In the genomic region with DNA sequence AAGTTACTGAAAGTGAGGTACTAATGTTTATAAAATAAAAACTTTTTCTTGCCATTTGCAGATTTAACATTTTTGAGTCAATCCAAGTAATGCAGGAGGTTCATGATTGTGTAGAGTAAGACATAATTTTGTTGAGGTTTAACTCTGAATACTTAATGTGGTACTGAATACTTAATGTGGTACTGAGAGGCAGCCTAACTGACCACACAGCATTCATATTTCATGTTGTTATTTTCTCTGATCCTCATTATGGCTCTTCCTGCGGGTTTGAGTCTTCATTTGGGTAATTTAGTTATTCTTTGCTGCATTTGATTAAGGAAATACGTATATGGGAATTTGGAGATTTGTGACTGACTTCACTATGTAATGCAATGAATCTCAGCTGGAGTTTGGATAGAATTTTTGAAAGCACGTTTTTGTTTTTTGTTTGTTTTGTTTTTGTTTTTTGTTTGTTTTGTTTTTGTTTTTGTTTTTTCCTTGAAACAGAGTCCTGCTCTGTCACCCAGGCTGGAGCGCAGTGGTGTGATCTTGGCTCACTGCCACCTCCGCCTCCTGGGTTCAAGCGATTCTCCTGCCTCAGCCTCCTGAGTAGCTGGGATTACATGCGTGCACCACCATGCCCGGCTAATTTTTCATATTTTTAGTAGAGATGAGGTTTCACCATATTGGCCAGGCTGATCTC, we compare ENCODE assay signal across 10 cellular contexts. TPM values are rescaled to one million over a fixed set of nuclear protein-coding genes. Genes with fewer than 3 reads are reported as not detected.
A peak's percentile ranks its signal among the peaks of the same experiment; 100 is the strongest.
DNase-seq lines count a peak whose midpoint lies in the region; ATAC-seq and TF ChIP-seq lines count a peak whose summit lies in the region.
"Had no signal": no experiment of that assay in that cellular context is flagged by ENCODE, and none has a peak within 500 bp of the region (broad histone marks: within the 10 kb centered on the region; RNA-seq: fewer than 3 reads in every experiment).

No MANE protein-coding gene starts in this region.

- intact Hi-C loops in psoas muscle (cut with DNase I) = loop anchor here in 1 of 2 donors (5.0 kb wide), 2 partner anchors 125 to 245 kb away; no protein-coding TSS in a partner anchor

- H2AFZ ChIP-seq in OCI-LY1 (ENCODE audit: low read length) = no peak overlapping the region

- CTCF ChIA-PET in activated CD8-positive, alpha-beta memory T cell treated with anti-CD3 and anti-CD28 coated beads, Interleukin-2, amount 10 ng/mL, durations not matched to agents 7 days and 5 days (lab: Charles Lee) = interaction anchor here (0.7 to 1.8 kb wide), 5 partner anchors 7 to 244 kb away, joined by 3 to 6 read pairs (median 4); no protein-coding TSS in a partner anchor

- H3K27ac ChIP-seq in OCI-LY1 (ENCODE audit: low read depth, low read length, poor library complexity, severe bottlenecking) (no peak overlapping the region), psoas muscle (no peak overlapping the region)

- peaks cover 47% of the 10 kb centered on the region for H3K4me1 Mint-ChIP-seq in activated CD8-positive, alpha-beta memory T cell treated with anti-CD3 and anti-CD28 coated beads, Interleukin-2, amount 10 ng/mL, durations not matched to agents 7 days and 5 days
- peaks cover 47% of the 10 kb centered on the region for H3K4me1 Mint-ChIP-seq in chondrocyte (ENCODE audit: low read depth)

- H3K9me3 ChIP-seq in OCI-LY1 (ENCODE audit: low read length) (no peaks in the 10 kb centered on the region), psoas muscle (no peaks in the 10 kb centered on the region)

- no peaks in the 10 kb centered on the region for H3F3A ChIP-seq in OCI-LY1 (ENCODE audit: insufficient read depth, low read length)

- H3K4me3 Mint-ChIP-seq in activated CD8-positive, alpha-beta memory T cell treated with anti-CD3 and anti-CD28 coated beads, Interleukin-2, amount 10 ng/mL, durations not matched to agents 7 days and 5 days = peak overlapping the region; percentile 96
- peak overlapping the region; percentile 22 for H3K4me3 Mint-ChIP-seq in chondrocyte (ENCODE audit: unreplicated experiment)

- no peak for ATAC-seq in activated CD8-positive, alpha-beta memory T cell treated with anti-CD3 and anti-CD28 coated beads, Interleukin-2, amount 10 ng/mL, durations not matched to agents 7 days and 5 days
- ATAC-seq in psoas muscle (no peak), GM21423 (IDR thresholded peaks at IDR 0.05; ENCODE audit: unreplicated experiment) (no peak)
- ATAC-seq: Right ventricle myocardium inferior had no signal

- WGBS in psoas muscle, 3 donors = 59 to 70% (median 69%) methylated on average over 8 of the region's 8 CpGs

- H3K9me3 Mint-ChIP-seq in activated CD8-positive, alpha-beta memory T cell treated with anti-CD3 and anti-CD28 coated beads, Interleukin-2, amount 10 ng/mL, durations not matched to agents 7 days and 5 days (ENCODE audit: low read depth) = no peaks in the 10 kb centered on the region
- H3K9me3 Mint-ChIP-seq in chondrocyte (ENCODE audit: low read depth) = no peaks in the 10 kb centered on the region

- H3K4me3 ChIP-seq in OCI-LY1 (ENCODE audit: low read depth, low read length, poor library complexity, severe bottlenecking) (peak overlapping the region; percentile 91), psoas muscle (peak overlapping the region; percentile 9)

- H3K4me1 ChIP-seq in OCI-LY1 (ENCODE audit: insufficient read depth, low read length, severe bottlenecking) (peaks cover 42% of the 10 kb centered on the region), psoas muscle (peaks cover 48% of the 10 kb centered on the region)

- no peaks in the 10 kb centered on the region for H3K27me3 Mint-ChIP-seq in activated CD8-positive, alpha-beta memory T cell treated with anti-CD3 and anti-CD28 coated beads, Interleukin-2, amount 10 ng/mL, durations not matched to agents 7 days and 5 days
- H3K27me3 Mint-ChIP-seq in chondrocyte (ENCODE audit: low read depth) = no peaks in the 10 kb centered on the region

- peak overlapping the region; percentile 75 for H3K4me2 ChIP-seq in OCI-LY1 (ENCODE audit: low read length)

- H3K36me3 ChIP-seq in OCI-LY1 (ENCODE audit: insufficient read depth, low read length) (peaks cover 81% of the 10 kb centered on the region), psoas muscle (ENCODE audit: insufficient read depth in 1 of 2, low read depth in 1 of 2) (peaks cover 4 to 66% of the 10 kb centered on the region in 2 donors)

- DNase-seq in activated CD8-positive, alpha-beta memory T cell treated with anti-CD3 and anti-CD28 coated beads, Interleukin-2, amount 10 ng/mL, durations not matched to agents 7 days and 5 days = no peak
- no peak for DNase-seq in activated CD8-positive, alpha-beta memory T cell treated with anti-CD3 and anti-CD28 coated beads for 24 hours
- no peak for DNase-seq in chondrocyte (ENCODE audit: low spot score)
- DNase-seq in psoas muscle = no peak
- no peak for DNase-seq in NK-92 (lab: John Stamatoyannopoulos, UW; ENCODE audit: unreplicated experiment)
- no peak for DNase-seq in globus pallidus (ENCODE audit: low spot score)
- DNase-seq: NCI-H446 had no signal

- peaks cover 76% of the 10 kb centered on the region for H3K79me2 ChIP-seq in OCI-LY1 (ENCODE audit: insufficient read depth, low read length)

- peak overlapping the region; percentile 39; the same call in 1 of the 2 replicates for H3K9ac ChIP-seq in OCI-LY1 (ENCODE audit: low read length)

- no peaks in the 10 kb centered on the region for H3K27me3 ChIP-seq in OCI-LY1 (ENCODE audit: insufficient read depth, low read length)
- H3K27me3 ChIP-seq in psoas muscle (ENCODE audit: insufficient read depth in 3 of 3, low read length in 2 of 3) = no peaks in the 10 kb centered on the region

- peak overlapping the region; percentile 88 for H3K27ac Mint-ChIP-seq in activated CD8-positive, alpha-beta memory T cell treated with anti-CD3 and anti-CD28 coated beads, Interleukin-2, amount 10 ng/mL, durations not matched to agents 7 days and 5 days
- peak overlapping the region; percentile 50 for H3K27ac Mint-ChIP-seq in chondrocyte (ENCODE audit: unreplicated experiment)

- TF ChIP-seq CTCF in OCI-LY1 (IDR thresholded peaks at IDR 0.05; ENCODE audit: low read length) (no peak), chondrocyte (IDR thresholded peaks at IDR 0.05) (no peak), psoas muscle (IDR thresholded peaks at IDR 0.05) (no peak)

- peaks cover 60% of the 10 kb centered on the region for H3K36me3 Mint-ChIP-seq in activated CD8-positive, alpha-beta memory T cell treated with anti-CD3 and anti-CD28 coated beads, Interleukin-2, amount 10 ng/mL, durations not matched to agents 7 days and 5 days
- H3K36me3 Mint-ChIP-seq in chondrocyte (ENCODE audit: low read depth) = peaks cover 19% of the 10 kb centered on the region

- peaks cover 12% of the 10 kb centered on the region for H4K20me1 ChIP-seq in OCI-LY1 (ENCODE audit: insufficient read depth, low read length)

- H3K9me2 ChIP-seq in OCI-LY1 (ENCODE audit: low read depth, low read length) = no peaks in the 10 kb centered on the region

RNA-seq across cellular contexts. Expression of a gene that starts 3.8 kb away (rescaled TPM):
- 100 to 1,000 TPM; 407 to 541 TPM for total RNA-seq in activated CD8-positive, alpha-beta memory T cell treated with anti-CD3 and anti-CD28 coated beads, Interleukin-2, amount 10 ng/mL, durations not matched to agents 7 days and 5 days
- total RNA-seq in chondrocyte (182 to 262 TPM (median 186 TPM) in 3 replicates), psoas muscle (100 to 1,000 TPM; 145 to 178 (median 157) TPM)
- polyA plus RNA-seq in psoas muscle = 100 to 1,000 TPM in 1 of 3 donors, 10 to 100 TPM in 2; 50.0 to 117 (median 59.9) TPM

RNA-seq across cellular contexts. Expression of a gene that starts 4.1 kb away (rescaled TPM):
- total RNA-seq in activated CD8-positive, alpha-beta memory T cell treated with anti-CD3 and anti-CD28 coated beads, Interleukin-2, amount 10 ng/mL, durations not matched to agents 7 days and 5 days = 10 to 100 TPM; 67.3 to 72.5 TPM
- 48.4 to 65.1 TPM (median 49.8 TPM) in 3 replicates for total RNA-seq in chondrocyte
- total RNA-seq in psoas muscle = 10 to 100 TPM; 41.7 to 77.8 (median 64.9) TPM
- polyA plus RNA-seq in psoas muscle = 10 to 100 TPM; 29.1 to 80.3 (median 41.4) TPM
